In the genomic region with DNA sequence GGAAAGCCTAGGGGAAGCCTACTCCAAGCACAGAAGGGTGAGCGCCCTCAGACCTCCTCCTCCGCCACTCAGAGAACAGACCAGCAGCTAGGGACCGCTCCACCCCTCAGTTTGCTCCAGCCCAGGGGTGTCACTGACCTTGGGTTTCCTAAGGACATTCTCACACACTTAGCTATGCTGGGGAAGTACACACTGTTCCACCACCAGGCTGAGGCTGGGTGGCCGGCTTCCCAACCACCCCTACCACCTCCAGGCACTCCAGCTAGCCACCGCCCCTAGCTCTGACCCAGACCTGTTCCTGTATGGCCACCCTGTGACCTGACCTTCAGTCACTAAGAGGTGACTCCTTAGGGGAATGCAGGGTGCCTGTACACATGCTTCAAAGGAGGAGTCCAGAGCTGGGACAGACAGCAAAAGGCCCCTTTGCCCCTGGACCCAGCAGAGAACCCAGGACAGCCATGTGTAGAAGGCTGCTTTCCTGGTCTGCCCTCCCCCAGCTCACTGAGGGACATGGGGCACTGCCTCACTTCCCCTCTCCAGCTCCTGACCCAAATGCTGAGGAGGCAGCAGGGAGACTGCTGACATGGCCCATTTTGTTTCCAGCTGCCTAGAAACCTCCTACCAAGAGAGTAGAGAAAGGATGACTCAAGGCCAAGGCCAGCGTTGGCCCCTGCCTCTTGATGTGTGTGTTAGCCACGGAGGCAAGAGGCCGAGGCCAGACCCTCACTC, we compare ENCODE assay signal across 16 cellular contexts. TPM values are rescaled to one million over a fixed set of nuclear protein-coding genes. Genes with fewer than 3 reads are reported as not detected.
A peak's percentile ranks its signal among the peaks of the same experiment; 100 is the strongest.
DNase-seq lines count a peak whose midpoint lies in the region; ATAC-seq and TF ChIP-seq lines count a peak whose summit lies in the region.
"Had no signal": no experiment of that assay in that cellular context is flagged by ENCODE, and none has a peak within 500 bp of the region (broad histone marks: within the 10 kb centered on the region; RNA-seq: fewer than 3 reads in every experiment).

No MANE protein-coding gene starts in this region.

- H3K9me3 ChIP-seq in suprapubic skin: no peaks in the 10 kb centered on the region
- no peaks in the 10 kb centered on the region for H3K9me3 ChIP-seq in CD4-positive, alpha-beta memory T cell (ENCODE audit: control insufficient read depth in 1 of 2, low read length in 2 of 2)
- H3K9me3 ChIP-seq: BLaER1, colonic mucosa, SJCRH30 had no signal

- no peaks in the 10 kb centered on the region for H3K27me3 Mint-ChIP-seq in CD4-positive, alpha-beta memory T cell
- H3K27me3 Mint-ChIP-seq: activated naive CD8-positive, alpha-beta T cell had no signal

- no peak overlapping the region for H3K4me3 ChIP-seq in dorsolateral prefrontal cortex
- H3K4me3 ChIP-seq in suprapubic skin: no peak overlapping the region
- H3K4me3 ChIP-seq in CD4-positive, alpha-beta memory T cell (ENCODE audit: low read length in 2 of 2): no peak overlapping the region
- H3K4me3 ChIP-seq: BLaER1, colonic mucosa, SJCRH30 had no signal

- H3K4me1 Mint-ChIP-seq in CD4-positive, alpha-beta memory T cell: peaks cover 24 to 34% (median 27%) of the 10 kb centered on the region in 4 donors

- H3K36me3 Mint-ChIP-seq in CD4-positive, alpha-beta memory T cell: peaks cover 49 to 75% of the 10 kb centered on the region in 2 donors

- TF ChIP-seq CTCF in dorsolateral prefrontal cortex (IDR thresholded peaks at IDR 0.05 in 54 of 56, conservative IDR thresholded peaks at IDR 0.05 in 2 of 56; ENCODE audit: low read depth in 1 of 56, partially characterized antibody in 56 of 56) (peak in 3 of 56 donors; percentile 5 to 11 (median 7)), suprapubic skin (IDR thresholded peaks at IDR 0.05) (no peak)

- CTCF ChIA-PET in CD4-positive, alpha-beta memory T cell (lab: Charles Lee; ENCODE audit: partially characterized antibody): no interaction called here

- TF ChIP-seq POLR2A in suprapubic skin (IDR thresholded peaks at IDR 0.05): no peak

- intact Hi-C loops in dorsolateral prefrontal cortex (cut with DNase I): no loop called here
- intact Hi-C loops in CD4-positive, alpha-beta memory T cell (cut with micrococcal nuclease): no loop called here

- no peak overlapping the region for H3K4me3 Mint-ChIP-seq in CD4-positive, alpha-beta memory T cell
- H3K4me3 Mint-ChIP-seq: activated naive CD8-positive, alpha-beta T cell; nephron had no signal

- DNase-seq in RPMI8226: peak; percentile 66
- DNase-seq in dorsolateral prefrontal cortex: peak in 1 of 10 donors; percentile 38
- peak; percentile 27 for DNase-seq in midbrain (lab: John Stamatoyannopoulos, UW)
- no peak for DNase-seq in suprapubic skin (ENCODE audit: low spot score in 2 of 2)
- no peak for DNase-seq in islet precursor cell
- no peak for DNase-seq in activated CD8-positive, alpha-beta memory T cell treated with anti-CD3 and anti-CD28 coated beads for 24 hours
- DNase-seq in CD4-positive, alpha-beta memory T cell: no peak
- DNase-seq: colonic mucosa, EL, NCI-H2029, NCI-H774, SJCRH30 had no signal

- POLR2A ChIA-PET in CD4-positive, alpha-beta memory T cell (lab: Charles Lee; ENCODE audit: partially characterized antibody): interaction anchor here (0.5 to 1.1 kb wide), 2 partner anchors 8 to 277 kb away, joined by 4 read pairs; a partner anchor contains a TSS

- H3K9me3 Mint-ChIP-seq in CD4-positive, alpha-beta memory T cell: no peaks in the 10 kb centered on the region
- H3K9me3 Mint-ChIP-seq: nephron had no signal

- TF ChIP-seq EP300 in suprapubic skin (IDR thresholded peaks at IDR 0.05): no peak

- no peaks in the 10 kb centered on the region for H3K27me3 ChIP-seq in dorsolateral prefrontal cortex
- H3K27me3 ChIP-seq in suprapubic skin: no peaks in the 10 kb centered on the region
- H3K27me3 ChIP-seq in CD4-positive, alpha-beta memory T cell (ENCODE audit: insufficient read depth, low read length): no peaks in the 10 kb centered on the region
- H3K27me3 ChIP-seq: BLaER1, colonic mucosa, SJCRH30 had no signal

- H3K27ac ChIP-seq in dorsolateral prefrontal cortex (peak overlapping the region in 57 of 59 donors; percentile 19 to 89 (median 77)), suprapubic skin (peak overlapping the region; percentile 46)
- no peak overlapping the region for H3K27ac ChIP-seq in CD4-positive, alpha-beta memory T cell (ENCODE audit: low read depth, low read length)
- H3K27ac ChIP-seq: colonic mucosa, SJCRH30 had no signal

- H3K27ac Mint-ChIP-seq in CD4-positive, alpha-beta memory T cell: peak overlapping the region in 3 of 7 donors; percentile 59 to 86 (median 60)
- H3K27ac Mint-ChIP-seq: nephron had no signal

- WGBS in suprapubic skin: 83% methylated on average over 6 of the region's 8 CpGs

- ATAC-seq in HG03460 (IDR thresholded peaks at IDR 0.05; ENCODE audit: unreplicated experiment): no peak

- peaks cover 60% of the 10 kb centered on the region for H3K36me3 ChIP-seq in suprapubic skin
- peaks cover 57% of the 10 kb centered on the region for H3K36me3 ChIP-seq in CD4-positive, alpha-beta memory T cell (ENCODE audit: insufficient read depth, low read length)

- H3K4me1 ChIP-seq in suprapubic skin: peaks cover 48% of the 10 kb centered on the region
- peaks cover 28% of the 10 kb centered on the region for H3K4me1 ChIP-seq in CD4-positive, alpha-beta memory T cell (ENCODE audit: insufficient read depth, low read length)

RNA-seq across cellular contexts. Expression of a gene that starts 6.7 kb away (rescaled TPM):
- total RNA-seq in dorsolateral prefrontal cortex (1 to 10 TPM in 8 of 120 experiments, under 1 TPM in 61, not detected in 51; 0.14 to 1.6 (median 0.43) TPM), suprapubic skin (under 1 TPM in 2 of 4 donors, not detected in 2; 0.31 to 0.48 TPM)
- total RNA-seq in CD4-positive, alpha-beta memory T cell: not detected
- not detected for polyA plus RNA-seq in CD4-positive, alpha-beta memory T cell
- total RNA-seq: colonic mucosa had no signal

RNA-seq across cellular contexts. Expression of a gene that starts 8.1 kb away (rescaled TPM):
- total RNA-seq in dorsolateral prefrontal cortex (100 to 1,000 TPM in 58 of 120 experiments, 10 to 100 TPM in 62; 65.5 to 174 (median 99.8) TPM), suprapubic skin (100 to 1,000 TPM in 1 of 4 donors, 10 to 100 TPM in 3; 36.3 to 107 (median 57.1) TPM)
- 10 to 100 TPM; 38.5 to 39.9 TPM for total RNA-seq in CD4-positive, alpha-beta memory T cell
- polyA plus RNA-seq in CD4-positive, alpha-beta memory T cell: 1 to 10 TPM; 5.9 to 7.3 TPM

RNA-seq across cellular contexts. Expression of a gene that starts 16.8 kb away (rescaled TPM):
- total RNA-seq in dorsolateral prefrontal cortex (10 to 100 TPM in 119 of 120 experiments, 1 to 10 TPM in 1; 9.3 to 46.1 (median 17.9) TPM), suprapubic skin (10 to 100 TPM in 3 of 4 donors, 1 to 10 TPM in 1; 8.2 to 14.2 (median 11.9) TPM)
- total RNA-seq in CD4-positive, alpha-beta memory T cell: 10 to 100 TPM; 41.8 to 43.3 TPM
- polyA plus RNA-seq in CD4-positive, alpha-beta memory T cell: 10 to 100 TPM; 11.9 to 19.3 TPM

RNA-seq across cellular contexts. Expression of a gene that starts 25.5 kb away (rescaled TPM):
- total RNA-seq in dorsolateral prefrontal cortex (100 to 1,000 TPM in 66 of 120 experiments, 10 to 100 TPM in 54; 64.5 to 128 (median 101) TPM), suprapubic skin (100 to 1,000 TPM in 1 of 4 donors, 10 to 100 TPM in 3; 94.4 to 105 (median 96.8) TPM)
- 10 to 100 TPM; 77.7 to 80.6 TPM for total RNA-seq in CD4-positive, alpha-beta memory T cell
- polyA plus RNA-seq in CD4-positive, alpha-beta memory T cell: 10 to 100 TPM; 63.4 to 73.1 TPM

RNA-seq across cellular contexts. Expression of a gene that starts 31.0 kb away (rescaled TPM):
- total RNA-seq in dorsolateral prefrontal cortex: 1 to 10 TPM in 106 of 120 experiments, under 1 TPM in 14; 0.33 to 4.9 (median 1.8) TPM
- 1 to 10 TPM in 1 of 4 donors, under 1 TPM in 3; 0.47 to 1.9 (median 0.68) TPM for total RNA-seq in suprapubic skin
- under 1 TPM in 1 of 2 experiments, not detected in 1; 0.36 TPM for total RNA-seq in CD4-positive, alpha-beta memory T cell
- not detected for polyA plus RNA-seq in CD4-positive, alpha-beta memory T cell

Comparison
In these comparisons a context has a peak if more than half of its experiments do, and no peak if none do; other contexts are left out.
1. DNase-seq: peak in RPMI8226 (single experiment) and midbrain (single experiment); none in suprapubic skin (0 of 2), islet precursor cell (single experiment), activated CD8-positive, alpha-beta memory T cell treated with anti-CD3 and anti-CD28 coated beads for 24 hours (single experiment) and CD4-positive, alpha-beta memory T cell (0 of 5).